Comparison of ENCODE assay signal across 8 cellular contexts in the genomic region with DNA sequence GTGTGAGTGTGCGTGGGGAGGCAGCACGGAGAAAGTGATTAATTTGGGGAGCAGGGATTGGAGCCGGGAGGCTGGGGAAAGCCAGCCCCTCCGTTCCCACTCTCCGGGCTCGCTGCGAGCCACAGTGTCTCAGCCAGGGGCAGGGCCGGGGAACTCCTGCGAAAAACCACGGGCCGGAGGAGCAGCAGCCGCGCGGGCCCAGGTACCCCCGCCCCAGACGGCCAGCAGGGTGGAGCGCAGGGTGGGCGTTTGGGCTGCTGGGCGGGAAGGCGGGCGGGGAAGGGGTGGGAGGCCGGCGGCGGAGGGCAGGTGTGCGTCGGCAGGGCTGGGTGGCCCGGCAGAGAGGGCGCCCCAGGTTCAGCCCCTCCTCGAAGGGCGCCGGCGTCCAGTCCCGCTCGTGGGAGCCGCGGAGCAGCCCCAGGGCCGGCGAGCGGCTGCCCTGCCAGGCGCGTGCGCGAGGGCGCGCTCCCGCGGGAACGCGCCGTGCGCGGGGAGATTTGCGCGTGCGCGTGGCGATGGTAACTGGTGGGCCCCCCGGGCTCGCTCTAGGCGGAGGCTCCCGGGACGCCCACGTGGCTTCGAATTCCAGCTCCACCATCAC. TPM values are rescaled to one million over a fixed set of nuclear protein-coding genes. Genes with fewer than 3 reads are reported as not detected.
DNase-seq lines count a peak whose midpoint lies in the region; ATAC-seq, FAIRE-seq and TF ChIP-seq lines count a peak whose summit lies in the region.

No MANE protein-coding gene starts in this region.

- FAIRE-seq in GM18507 (lab: Jason Lieb, UNC), result peak; percentile 68

- H3K27me3 ChIP-seq in HUES48 (ENCODE audit: control insufficient read depth, insufficient read depth, low read length) (peaks cover 58% of the 10 kb centered on the region), foreskin keratinocyte (peaks cover 85% of the 10 kb centered on the region)

- H3K4me1 ChIP-seq in HUES48 (ENCODE audit: control insufficient read depth, insufficient read depth, low read length) (no peaks in the 10 kb centered on the region), foreskin keratinocyte (no peaks in the 10 kb centered on the region)

- no peak overlapping the region for H3K27ac ChIP-seq in HUES48 (ENCODE audit: low read depth, low read length)
- H3K27ac ChIP-seq in foreskin keratinocyte, result no peak overlapping the region

- no peaks in the 10 kb centered on the region for H3K36me3 ChIP-seq in HUES48 (ENCODE audit: control insufficient read depth, insufficient read depth, low read length)

- ATAC-seq in foreskin keratinocyte (peak; percentile 39), HG03280 (IDR thresholded peaks at IDR 0.05; ENCODE audit: unreplicated experiment) (no peak)

- no peak for DNase-seq in GM18507 (ENCODE audit: extremely low spot score, insufficient read length, low read depth)
- no peak for DNase-seq in foreskin keratinocyte
- no peak for DNase-seq in retinal pigment epithelial cell (ENCODE audit: low read depth)
- no peak for DNase-seq in NCI-H526 treated with DMSO at 0.1 percent for 48 hours (lab: John Stamatoyannopoulos, UW)
- DNase-seq in NCI-H187 (lab: John Stamatoyannopoulos, UW), result no peak
- no peak for DNase-seq in H4 (ENCODE audit: low spot score)

- peak overlapping the region; percentile 63 for H3K4me3 ChIP-seq in HUES48 (ENCODE audit: low read depth, low read length)
- H3K4me3 ChIP-seq in retinal pigment epithelial cell (ENCODE audit: low read length), result peak overlapping the region; percentile 41

- H3K9me3 ChIP-seq in HUES48 (ENCODE audit: control insufficient read depth, insufficient read depth, low read length), result no peaks in the 10 kb centered on the region

- TF ChIP-seq CTCF in foreskin keratinocyte (conservative IDR thresholded peaks at IDR 0.05) (no peak), retinal pigment epithelial cell (conservative IDR thresholded peaks at IDR 0.05; ENCODE audit: low read depth, low read length) (no peak)

- no peak overlapping the region for H3K9ac ChIP-seq in HUES48 (ENCODE audit: low read depth, low read length)

RNA-seq across cellular contexts. Expression of a gene that starts 1.4 kb away (rescaled TPM):
- not detected in 2 replicates for total RNA-seq in foreskin keratinocyte
- polyA plus RNA-seq in foreskin keratinocyte, result not detected in 2 replicates
- total RNA-seq in H4 (2014; rRNA removed; shearing (Covaris generic)), result 9.6 and 14.3 TPM in 2 replicates

Comparison
In these comparisons a context has a peak if more than half of its experiments do, and no peak if none do; other contexts are left out.
1. RNA of a gene that starts 1.4 kb away (total RNA-seq): 9.6 to 14.3 TPM in H4; not detected in foreskin keratinocyte; every median in the first group is over 10 times any median in the second.